ENCODE assay signal across 23 cellular contexts in genomic region chr3:155646128-155646527, GRCh38.
"Had no signal": no experiment of that assay in that cellular context is flagged by ENCODE, and none has a peak within 500 bp of the region (broad histone marks: within the 10 kb centered on the region; RNA-seq: fewer than 3 reads in every experiment).

No MANE protein-coding gene starts in this region.

- ATAC-seq: activated T-helper 17 cell treated with anti-CD3 and anti-CD28 coated beads, Interleukin-2, amount 50 U/mL, for 72 hours; upper lobe of right lung; WTC11 had no signal

- H3K27ac ChIP-seq: adrenal gland, ascending aorta, brain microvascular endothelial cell, esophagus muscularis mucosa, sigmoid colon, thyroid gland, upper lobe of right lung had no signal

- H3K27ac Mint-ChIP-seq: activated naive CD8-positive, alpha-beta T cell; activated T-cell treated with anti-CD3 and anti-CD28 coated beads, Interleukin-2, amount 50 U/mL, for 24 hours; activated T-helper 17 cell treated with anti-CD3 and anti-CD28 coated beads, Interleukin-2, amount 50 U/mL, for 72 hours; memory B cell; nephron progenitor cell; WTC11 had no signal

- H3K36me3 ChIP-seq: adrenal gland, ascending aorta, brain microvascular endothelial cell, esophagus muscularis mucosa, sigmoid colon, thyroid gland, upper lobe of right lung had no signal

- H3K4me3 Mint-ChIP-seq: activated naive CD8-positive, alpha-beta T cell; activated T-cell treated with anti-CD3 and anti-CD28 coated beads, Interleukin-2, amount 50 U/mL, for 24 hours; activated T-helper 17 cell treated with anti-CD3 and anti-CD28 coated beads, Interleukin-2, amount 50 U/mL, for 72 hours; memory B cell; nephron progenitor cell; WTC11 had no signal

- H3K4me1 ChIP-seq: adrenal gland, ascending aorta, thyroid gland, upper lobe of right lung had no signal

- H3K9me3 Mint-ChIP-seq: activated T-cell treated with anti-CD3 and anti-CD28 coated beads, Interleukin-2, amount 50 U/mL, for 24 hours; activated T-helper 17 cell treated with anti-CD3 and anti-CD28 coated beads, Interleukin-2, amount 50 U/mL, for 72 hours; memory B cell; nephron progenitor cell; WTC11 had no signal

- H3K9me3 ChIP-seq: adrenal gland, ascending aorta, esophagus muscularis mucosa, sigmoid colon, thyroid gland, upper lobe of right lung had no signal

- H3K36me3 Mint-ChIP-seq: activated naive CD8-positive, alpha-beta T cell; memory B cell; WTC11 had no signal

- H3K27me3 Mint-ChIP-seq: activated naive CD8-positive, alpha-beta T cell; activated T-cell treated with anti-CD3 and anti-CD28 coated beads, Interleukin-2, amount 50 U/mL, for 24 hours; activated T-helper 17 cell treated with anti-CD3 and anti-CD28 coated beads, Interleukin-2, amount 50 U/mL, for 72 hours had no signal

- H3K4me1 Mint-ChIP-seq: activated T-helper 17 cell treated with anti-CD3 and anti-CD28 coated beads, Interleukin-2, amount 50 U/mL, for 72 hours; memory B cell had no signal

- H3K4me3 ChIP-seq: adrenal gland, ascending aorta, esophagus muscularis mucosa, sigmoid colon, thyroid gland, upper lobe of right lung had no signal

- DNase-seq: activated CD4-positive, alpha-beta T cell treated with anti-CD3 and anti-CD28 coated beads, Interleukin-2, amount 50 U/mL, for 4 hours; activated CD8-positive, alpha-beta memory T cell treated with anti-CD3 and anti-CD28 coated beads for 24 hours; activated CD8-positive, alpha-beta memory T cell treated with anti-CD3 and anti-CD28 coated beads, Interleukin-2, amount 50 U/mL, for 4 hours; activated T-cell treated with anti-CD3 and anti-CD28 coated beads, Interleukin-2, amount 50 U/mL, for 24 hours; adrenal gland; brain microvascular endothelial cell; glutamatergic neuron; hippocampal formation; nephron progenitor cell; occipital lobe; posterior cingulate gyrus; sigmoid colon; stimulated activated CD4-positive, alpha-beta T cell treated with anti-CD3 and anti-CD28 coated beads, Interleukin-4, amount 100 ng/mL, for 1 hour; stimulated activated naive CD4-positive, alpha-beta T cell treated with Interleukin-2 at 50 U/mL for 16 hours; T-helper 1 cell; thyroid gland; upper lobe of right lung had no signal
